8 cellular contexts compared by ENCODE assay signal in genomic region chr2:60530660-60531276, GRCh38. TPM values are rescaled to one million over a fixed set of nuclear protein-coding genes. Genes with fewer than 3 reads are reported as not detected.
DNase-seq lines count a peak whose midpoint lies in the region; ATAC-seq and TF ChIP-seq lines count a peak whose summit lies in the region.

No MANE protein-coding gene starts in this region.

- peak overlapping the region; percentile 54 for H3K27ac Mint-ChIP-seq in endodermal cell
- H3K27ac Mint-ChIP-seq in stimulated activated naive B cell treated with anti-CD40 and anti-IgM and Interleukin-4, amounts not matched to agents 10 μg/mL and 1 μg/mL and 100 μg/mL, for 72 hours = peak overlapping the region; percentile 93
- no peak overlapping the region for H3K27ac Mint-ChIP-seq in activated CD8-positive, alpha-beta memory T cell treated with anti-CD3 and anti-CD28 coated beads, Interleukin-2, amount 10 ng/mL, durations not matched to agents 7 days and 5 days

- TF ChIP-seq CTCF in endodermal cell (conservative IDR thresholded peaks at IDR 0.05) = no peak

- H3K4me3 ChIP-seq in endodermal cell (ENCODE audit: low read length) = peak overlapping the region; percentile 43

- no peaks in the 10 kb centered on the region for H3K36me3 Mint-ChIP-seq in endodermal cell (ENCODE audit: low read depth)
- H3K36me3 Mint-ChIP-seq in stimulated activated naive B cell treated with anti-CD40 and anti-IgM and Interleukin-4, amounts not matched to agents 10 μg/mL and 1 μg/mL and 100 μg/mL, for 72 hours = peaks cover 55 to 68% of the 10 kb centered on the region in 2 donors
- H3K36me3 Mint-ChIP-seq in activated CD8-positive, alpha-beta memory T cell treated with anti-CD3 and anti-CD28 coated beads, Interleukin-2, amount 10 ng/mL, durations not matched to agents 7 days and 5 days = no peaks in the 10 kb centered on the region

- peak overlapping the region; percentile 42 for H3K4me3 Mint-ChIP-seq in endodermal cell
- H3K4me3 Mint-ChIP-seq in stimulated activated naive B cell treated with anti-CD40 and anti-IgM and Interleukin-4, amounts not matched to agents 10 μg/mL and 1 μg/mL and 100 μg/mL, for 72 hours = peak overlapping the region; percentile 84 to 87
- H3K4me3 Mint-ChIP-seq in activated CD8-positive, alpha-beta memory T cell treated with anti-CD3 and anti-CD28 coated beads, Interleukin-2, amount 10 ng/mL, durations not matched to agents 7 days and 5 days = no peak overlapping the region

- no peaks in the 10 kb centered on the region for H3K9me3 Mint-ChIP-seq in endodermal cell
- H3K9me3 Mint-ChIP-seq in stimulated activated naive B cell treated with anti-CD40 and anti-IgM and Interleukin-4, amounts not matched to agents 10 μg/mL and 1 μg/mL and 100 μg/mL, for 72 hours = no peaks in the 10 kb centered on the region
- no peaks in the 10 kb centered on the region for H3K9me3 Mint-ChIP-seq in activated CD8-positive, alpha-beta memory T cell treated with anti-CD3 and anti-CD28 coated beads, Interleukin-2, amount 10 ng/mL, durations not matched to agents 7 days and 5 days (ENCODE audit: low read depth)

- H3K4me1 ChIP-seq in endodermal cell (ENCODE audit: control insufficient read depth, insufficient read depth, low read length) = peaks cover 41% of the 10 kb centered on the region

- H3K9me3 ChIP-seq in endodermal cell (ENCODE audit: control insufficient read depth, low read length) = no peaks in the 10 kb centered on the region

- ATAC-seq in GM19372 (IDR thresholded peaks at IDR 0.05; ENCODE audit: low read depth, unreplicated experiment) = peak; percentile 74
- peak; percentile 74 for ATAC-seq in HG03175 (IDR thresholded peaks at IDR 0.05; ENCODE audit: unreplicated experiment)
- peak; percentile 76 to 83 for ATAC-seq in stimulated activated naive B cell treated with anti-CD40 and anti-IgM and Interleukin-4, amounts not matched to agents 10 μg/mL and 1 μg/mL and 100 μg/mL, for 72 hours (replicated peaks)
- no peak for ATAC-seq in activated CD8-positive, alpha-beta memory T cell treated with anti-CD3 and anti-CD28 coated beads, Interleukin-2, amount 10 ng/mL, durations not matched to agents 7 days and 5 days

- no peaks in the 10 kb centered on the region for H3K27me3 Mint-ChIP-seq in endodermal cell (ENCODE audit: insufficient read depth)
- H3K27me3 Mint-ChIP-seq in stimulated activated naive B cell treated with anti-CD40 and anti-IgM and Interleukin-4, amounts not matched to agents 10 μg/mL and 1 μg/mL and 100 μg/mL, for 72 hours = no peaks in the 10 kb centered on the region
- H3K27me3 Mint-ChIP-seq in activated CD8-positive, alpha-beta memory T cell treated with anti-CD3 and anti-CD28 coated beads, Interleukin-2, amount 10 ng/mL, durations not matched to agents 7 days and 5 days = peaks cover 62% of the 10 kb centered on the region

- peak overlapping the region; percentile 87 for H3K27ac ChIP-seq in endodermal cell (ENCODE audit: low read depth, low read length)

- H3K27me3 ChIP-seq in endodermal cell (ENCODE audit: control insufficient read depth, insufficient read depth, low read length, poor library complexity, severe bottlenecking) = no peaks in the 10 kb centered on the region

- CTCF ChIA-PET in activated CD8-positive, alpha-beta memory T cell treated with anti-CD3 and anti-CD28 coated beads, Interleukin-2, amount 10 ng/mL, durations not matched to agents 7 days and 5 days (lab: Charles Lee) = interaction anchor here (1.1 kb wide), 1 partner anchor 30 kb away, joined by 3 read pairs; no protein-coding TSS in a partner anchor

- DNase-seq in NCI-H510A treated with DMSO at 0.1 percent for 48 hours (lab: John Stamatoyannopoulos, UW) (peak; percentile 96), endodermal cell (peak; percentile 68), superior temporal gyrus (ENCODE audit: extremely low spot score) (no peak)
- peak; percentile 50 for DNase-seq in stimulated activated naive B cell treated with anti-CD40 and anti-IgM and Interleukin-4, amounts not matched to agents 10 μg/mL and 1 μg/mL and 100 μg/mL, for 72 hours
- DNase-seq in activated CD4-positive, alpha-beta T cell treated with anti-CD3 and anti-CD28 coated beads for 4 hours = no peak
- no peak for DNase-seq in activated CD8-positive, alpha-beta memory T cell treated with anti-CD3 and anti-CD28 coated beads, Interleukin-2, amount 10 ng/mL, durations not matched to agents 7 days and 5 days

- 51 to 76% methylated on average over 4 to 12 of the region's 12 CpGs for WGBS in endodermal cell (ENCODE audit: insufficient coverage in 1 of 2, insufficient read length in 1 of 2), 2 experiments

- H3K4me1 Mint-ChIP-seq in endodermal cell = peaks cover 75% of the 10 kb centered on the region
- H3K4me1 Mint-ChIP-seq in stimulated activated naive B cell treated with anti-CD40 and anti-IgM and Interleukin-4, amounts not matched to agents 10 μg/mL and 1 μg/mL and 100 μg/mL, for 72 hours = peaks cover 87 to 99% of the 10 kb centered on the region in 2 donors
- no peaks in the 10 kb centered on the region for H3K4me1 Mint-ChIP-seq in activated CD8-positive, alpha-beta memory T cell treated with anti-CD3 and anti-CD28 coated beads, Interleukin-2, amount 10 ng/mL, durations not matched to agents 7 days and 5 days

- H3K36me3 ChIP-seq in endodermal cell (ENCODE audit: control insufficient read depth, insufficient read depth, low read length) = no peaks in the 10 kb centered on the region

- no peak overlapping the region for H3K9ac ChIP-seq in endodermal cell (ENCODE audit: extremely low read depth, low read length, poor library complexity, severe bottlenecking)

RNA-seq across cellular contexts. Expression of gene BCL11A, which starts 22.7 kb away (rescaled TPM):
- 10 to 100 TPM; 14.7 to 16.3 TPM for total RNA-seq in endodermal cell
- polyA plus RNA-seq in endodermal cell (2013, experiment 1 of 2) = 45.3 TPM
- polyA plus RNA-seq in endodermal cell (2013, experiment 2 of 2) = 38.5 TPM
- not detected for total RNA-seq in activated CD8-positive, alpha-beta memory T cell treated with anti-CD3 and anti-CD28 coated beads, Interleukin-2, amount 10 ng/mL, durations not matched to agents 7 days and 5 days

Comparison
In these comparisons a context has a peak if more than half of its experiments do, and no peak if none do; other contexts are left out.
1. DNase-seq: peak in NCI-H510A treated with DMSO at 0.1 percent for 48 hours (single experiment), endodermal cell (single experiment) and stimulated activated naive B cell treated with anti-CD40 and anti-IgM and Interleukin-4, amounts not matched to agents 10 μg/mL and 1 μg/mL and 100 μg/mL, for 72 hours (single experiment); none in superior temporal gyrus (single experiment), activated CD4-positive, alpha-beta T cell treated with anti-CD3 and anti-CD28 coated beads for 4 hours (0 of 2) and activated CD8-positive, alpha-beta memory T cell treated with anti-CD3 and anti-CD28 coated beads, Interleukin-2, amount 10 ng/mL, durations not matched to agents 7 days and 5 days (single experiment).
2. RNA of gene BCL11A, which starts 22.7 kb away (total RNA-seq): 14.7 to 16.3 TPM in endodermal cell; not detected in activated CD8-positive, alpha-beta memory T cell treated with anti-CD3 and anti-CD28 coated beads, Interleukin-2, amount 10 ng/mL, durations not matched to agents 7 days and 5 days; every median in the first group is over 10 times any median in the second.